ENCODE assay signal across 8 cellular contexts in genomic region chr17:36935681-36936454, GRCh38. TPM values are rescaled to one million over a fixed set of nuclear protein-coding genes. Genes with fewer than 3 reads are reported as not detected.
DNase-seq lines count a peak whose midpoint lies in the region; ATAC-seq and TF ChIP-seq lines count a peak whose summit lies in the region.

No MANE protein-coding gene starts in this region.

- H3K36me3 Mint-ChIP-seq in progenitor cell of endocrine pancreas (ENCODE audit: insufficient read depth) = no peaks in the 10 kb centered on the region

- TF ChIP-seq CTCF in coronary artery (IDR thresholded peaks at IDR 0.05) (no peak), progenitor cell of endocrine pancreas (IDR thresholded peaks at IDR 0.05; ENCODE audit: unreplicated experiment) (no peak)

- peak overlapping the region; percentile 59 for H3K4me3 ChIP-seq in coronary artery

- peaks cover 46% of the 10 kb centered on the region for H3K4me1 Mint-ChIP-seq in progenitor cell of endocrine pancreas (ENCODE audit: low read depth)

- H3K9me3 Mint-ChIP-seq in progenitor cell of endocrine pancreas (ENCODE audit: low read depth) = no peaks in the 10 kb centered on the region

- no peak overlapping the region for H3K27ac Mint-ChIP-seq in progenitor cell of endocrine pancreas

- ATAC-seq in GM21423 (IDR thresholded peaks at IDR 0.05; ENCODE audit: unreplicated experiment) = no peak

- H3K27ac ChIP-seq in coronary artery = no peak overlapping the region

- peaks cover 96% of the 10 kb centered on the region for H3K27me3 Mint-ChIP-seq in progenitor cell of endocrine pancreas

- DNase-seq in DMS79 treated with DMSO at 0.1 percent for 48 hours (lab: John Stamatoyannopoulos, UW) (peak; percentile 17), DMS79 (lab: John Stamatoyannopoulos, UW) (no peak), NCI-H69 (lab: John Stamatoyannopoulos, UW) (peak; percentile 50), coronary artery (ENCODE audit: low spot score) (no peak), progenitor cell of endocrine pancreas (ENCODE audit: low spot score, unreplicated experiment) (no peak), anterior cingulate cortex (lab: John Stamatoyannopoulos, UW) (no peak), NCI-H510A (lab: John Stamatoyannopoulos, UW) (no peak)

- peak overlapping the region; percentile 65 for H3K4me3 Mint-ChIP-seq in progenitor cell of endocrine pancreas (ENCODE audit: low read depth)

RNA-seq across cellular contexts. Expression of gene LHX1, which starts 1.4 kb away (rescaled TPM):
- total RNA-seq in progenitor cell of endocrine pancreas = 1.8 and 2.0 TPM in 2 replicates

RNA-seq across cellular contexts. Expression of gene AATF, which starts 12.9 kb away (rescaled TPM):
- total RNA-seq in progenitor cell of endocrine pancreas = 50.9 and 53.5 TPM in 2 replicates

Comparison
In these comparisons a context has a peak if more than half of its experiments do, and no peak if none do; other contexts are left out.
1. DNase-seq: peak in DMS79 treated with DMSO at 0.1 percent for 48 hours (single experiment) and NCI-H69 (single experiment); none in DMS79 (single experiment), coronary artery (single experiment), progenitor cell of endocrine pancreas (single experiment), anterior cingulate cortex (0 of 58) and NCI-H510A (single experiment).